ENCODE assay signal across 22 cellular contexts in genomic region chr16:30484887-30485286, GRCh38. TPM values are rescaled to one million over a fixed set of nuclear protein-coding genes. Genes with fewer than 3 reads are reported as not detected.
A peak's percentile ranks its signal among the peaks of the same experiment; 100 is the strongest.
DNase-seq lines count a peak whose midpoint lies in the region; ATAC-seq, FAIRE-seq and TF ChIP-seq lines count a peak whose summit lies in the region.
"Had no signal": no experiment of that assay in that cellular context is flagged by ENCODE, and none has a peak within 500 bp of the region (broad histone marks: within the 10 kb centered on the region; RNA-seq: fewer than 3 reads in every experiment).

No MANE protein-coding gene starts in this region.

- TF ChIP-seq EP300 in HepG2 (IDR thresholded peaks at IDR 0.05; ENCODE audit: low read depth in 2 of 2, low read length in 2 of 2) (no peak), HepG2 (CRISPR knock-in tag; IDR thresholded peaks at IDR 0.05; ENCODE audit: borderline replicate concordance) (no peak), transverse colon (IDR thresholded peaks at IDR 0.05; ENCODE audit: low read depth) (no peak)

- FAIRE-seq in HepG2 (lab: Jason Lieb, UNC): no peak
- FAIRE-seq: GM18507 had no signal

- POLR2A ChIA-PET in HepG2 (lab: Yijun Ruan, JAX): no interaction called here

- CTCF ChIA-PET in HepG2 (lab: Yijun Ruan, JAX; ENCODE audit: low intra/inter-chr PET ratio, low total read pairs): no interaction called here

- H3K4me1 ChIP-seq in HepG2 (ENCODE audit: insufficient read depth, low read length) (peaks cover 42% of the 10 kb centered on the region), right lobe of liver (peaks cover 0 to 10% (median 5%) of the 10 kb centered on the region in 4 donors), transverse colon (no peaks in the 10 kb centered on the region)

- TF ChIP-seq CTCF in HepG2 (CRISPR knock-in tag; IDR thresholded peaks at IDR 0.05) (no peak), right lobe of liver (IDR thresholded peaks at IDR 0.05) (no peak), transverse colon (IDR thresholded peaks at IDR 0.05) (no peak)

- no peaks in the 10 kb centered on the region for H3K27me3 Mint-ChIP-seq in T-helper 1 cell treated with Interleukin-12 subunit alpha and Interleukin-12 subunit beta and Interleukin-4 antibody, amounts not matched to agents 30 μg/mL and 1 μg/mL, for 36 hours (ENCODE audit: low read depth)

- peak overlapping the region; percentile 49 for H3K27ac Mint-ChIP-seq in T-helper 1 cell treated with Interleukin-12 subunit alpha and Interleukin-12 subunit beta and Interleukin-4 antibody, amounts not matched to agents 30 μg/mL and 1 μg/mL, for 36 hours

- no TSS peak for BruUV-seq in HepG2 (replicated peaks; lab: Mats Ljungman, UMichigan)

- no peak overlapping the region for H3K4me2 ChIP-seq in HepG2 (ENCODE audit: low read depth, low read length)

- H3K27ac ChIP-seq in HepG2 (ENCODE audit: extremely low read length, insufficient read depth, low read length): no peak overlapping the region
- no peak overlapping the region for H3K27ac ChIP-seq in right lobe of liver
- no peak overlapping the region for H3K27ac ChIP-seq in transverse colon

- H3K27me3 ChIP-seq in HepG2 (ENCODE audit: control insufficient read depth in 1 of 2, insufficient read depth in 2 of 2, low read length in 2 of 2) (0 out of 5 replicates have a peak, but pooled peaks cover 0 to 4% of the 10 kb centered on the region in 2 experiments), right lobe of liver (no peaks in the 10 kb centered on the region), transverse colon (no peaks in the 10 kb centered on the region)

- no peak for TF ChIP-seq POLR2A in HepG2 (IDR thresholded peaks at IDR 0.05; ENCODE audit: insufficient read depth in 1 of 2, low read depth in 2 of 2, low read length in 2 of 2)
- no peak for TF ChIP-seq POLR2A in right lobe of liver (IDR thresholded peaks at IDR 0.05)
- TF ChIP-seq POLR2A in transverse colon (IDR thresholded peaks at IDR 0.05): no peak

- H3K9me3 ChIP-seq in HepG2 (ENCODE audit: low read length): no peaks in the 10 kb centered on the region
- no peaks in the 10 kb centered on the region for H3K9me3 ChIP-seq in right lobe of liver
- H3K9me3 ChIP-seq in transverse colon: no peaks in the 10 kb centered on the region
- H3K9me3 ChIP-seq: HAP-1 had no signal

- no peak overlapping the region for H3K9ac ChIP-seq in HepG2 (ENCODE audit: insufficient read depth, low read depth, low read length)

- in situ Hi-C loops in HepG2 (cut with HindIII; ENCODE audit: extremely low pct_ligation_motif_present, low pct_unique_long_range_greater_than_20kb): no loop called here
- in situ Hi-C loops in transverse colon (cut with MboI; ENCODE audit: low pct_ligation_motif_present in 1 of 4, low pct_unique_long_range_greater_than_20kb in 1 of 4, low sequenced_read_pairs in 3 of 4): no loop called here

- H3K79me2 ChIP-seq in HepG2 (ENCODE audit: insufficient read depth, low read length): no peaks in the 10 kb centered on the region

- no peaks in the 10 kb centered on the region for H4K20me1 ChIP-seq in HepG2 (ENCODE audit: insufficient read depth, low read length)

- H3K4me3 Mint-ChIP-seq in T-helper 1 cell treated with Interleukin-12 subunit alpha and Interleukin-12 subunit beta and Interleukin-4 antibody, amounts not matched to agents 30 μg/mL and 1 μg/mL, for 36 hours: no peak overlapping the region

- no peak for TF ChIP-seq RAD21 in HepG2 (CRISPR knock-in tag; IDR thresholded peaks at IDR 0.05)

- peaks cover 39% of the 10 kb centered on the region for H3K4me1 Mint-ChIP-seq in T-helper 1 cell treated with Interleukin-12 subunit alpha and Interleukin-12 subunit beta and Interleukin-4 antibody, amounts not matched to agents 30 μg/mL and 1 μg/mL, for 36 hours (ENCODE audit: low read depth)

- H3K36me3 Mint-ChIP-seq in T-helper 1 cell treated with Interleukin-12 subunit alpha and Interleukin-12 subunit beta and Interleukin-4 antibody, amounts not matched to agents 30 μg/mL and 1 μg/mL, for 36 hours (ENCODE audit: low read depth): peaks cover 66% of the 10 kb centered on the region

- no peaks in the 10 kb centered on the region for H3K9me3 Mint-ChIP-seq in T-helper 1 cell treated with Interleukin-12 subunit alpha and Interleukin-12 subunit beta and Interleukin-4 antibody, amounts not matched to agents 30 μg/mL and 1 μg/mL, for 36 hours

- intact Hi-C loops in HepG2 (cut with micrococcal nuclease; ENCODE audit: unreplicated experiment) (no loop called here), right lobe of liver (cut with DNase I) (no loop called here), transverse colon (cut with DNase I; ENCODE audit: low total_unique reads) (no loop called here)

- ATAC-seq in HepG2: no peak
- ATAC-seq in right lobe of liver: no peak
- ATAC-seq in GM18519 (IDR thresholded peaks at IDR 0.05; ENCODE audit: low FRiP score, unreplicated experiment): no peak
- no peak for ATAC-seq in HG03025 (IDR thresholded peaks at IDR 0.05; ENCODE audit: low FRiP score, unreplicated experiment)
- ATAC-seq: Panc1 had no signal

- no peaks in the 10 kb centered on the region for H3K36me3 ChIP-seq in HepG2 (replicated peaks in 1 of 2; ENCODE audit: control insufficient read depth in 1 of 2, insufficient read depth in 2 of 2, low read length in 2 of 2)
- no peaks in the 10 kb centered on the region for H3K36me3 ChIP-seq in right lobe of liver
- no peaks in the 10 kb centered on the region for H3K36me3 ChIP-seq in transverse colon
- H3K36me3 ChIP-seq: HAP-1 had no signal

- H2AFZ ChIP-seq in HepG2 (ENCODE audit: low read length): no peak overlapping the region

- H3K4me3 ChIP-seq in HepG2 (replicated peaks in 1 of 3; ENCODE audit: insufficient read depth in 1 of 3, low read depth in 2 of 3, low read length in 3 of 3): no peak overlapping the region
- H3K4me3 ChIP-seq in right lobe of liver: no peak overlapping the region
- no peak overlapping the region for H3K4me3 ChIP-seq in transverse colon
- H3K4me3 ChIP-seq: HAP-1 had no signal

- DNase-seq in T-helper 1 cell (no peak), HepG2 (ENCODE audit: low spot score) (no peak), right lobe of liver (no peak), fibroblast of gingiva (ENCODE audit: low read depth) (peak; percentile 25), transverse colon (no peak)
- DNase-seq: 8988T, C1 segment of cervical spinal cord, Calu3, Karpas-422, MM.1S, NCI-H1105 treated with DMSO at 0.1 percent for 48 hours, NCI-H187 treated with DMSO at 0.1 percent for 48 hours, NCI-H2171 treated with DMSO at 0.1 percent for 48 hours, NCI-H82, SHP77 had no signal

RNA-seq across cellular contexts. Expression of gene ITGAL, which starts 12.3 kb away (rescaled TPM):
- total RNA-seq in HepG2 (2016; rRNA removed; fragmentation: Illumina TruSeq; extraction: Trizol) (0.51 and 0.86 TPM in 2 replicates), right lobe of liver (10 to 100 TPM in 4 of 6 experiments, 1 to 10 TPM in 2; 7.3 to 12.4 (median 10.2) TPM), transverse colon (10 to 100 TPM in 2 of 4 donors, 1 to 10 TPM in 2; 1.8 to 33.7 (median 6.7) TPM)
- not detected in 2 replicates for total RNA-seq in HepG2 (2016; cell fraction: cytosol; rRNA removed; fragmentation: Illumina TruSeq; extraction: Trizol; ENCODE audit: low read depth)
- 0.64 and 0.87 TPM in 2 replicates for total RNA-seq in HepG2 (2016; cell fraction: insoluble cytoplasmic fraction; rRNA removed; fragmentation: Illumina TruSeq; extraction: Trizol)
- total RNA-seq in HepG2 (2016; cell fraction: membrane; rRNA removed; fragmentation: Illumina TruSeq; extraction: Trizol): 0.07 and 0.37 TPM in 2 replicates
- 0.25 and 0.41 TPM in 2 replicates for total RNA-seq in HepG2 (2016; cell fraction: nucleus; rRNA removed; fragmentation: Illumina TruSeq; extraction: Trizol)
- polyA plus RNA-seq in HepG2 (2011; rRNA removed): 1.2 TPM in 2 replicates
- polyA plus RNA-seq in HepG2 (2011; cell fraction: cytosol; rRNA removed): 0.68 and 0.87 TPM in 2 replicates
- 2.5 and 3.3 TPM in 2 replicates for polyA plus RNA-seq in HepG2 (2011; cell fraction: nucleus; rRNA removed)
- polyA plus RNA-seq in HepG2 (2012): 1.2 and 4.8 TPM in 2 replicates
- not detected in 2 replicates for polyA plus RNA-seq in HepG2 (2016; cell fraction: cytosol; fragmentation: Illumina TruSeq; extraction: Trizol; ENCODE audit: low read depth)
- 0.24 and 0.47 TPM in 2 replicates for polyA plus RNA-seq in HepG2 (2016; cell fraction: insoluble cytoplasmic fraction; fragmentation: Illumina TruSeq; extraction: Trizol; ENCODE audit: low read depth)
- 0.11 and 0.35 TPM in 2 replicates for polyA plus RNA-seq in HepG2 (2016; cell fraction: membrane; fragmentation: Illumina TruSeq; extraction: Trizol; ENCODE audit: low read depth)
- 0.37 and 0.96 TPM in 2 replicates for polyA plus RNA-seq in HepG2 (2016; cell fraction: nucleus; fragmentation: Illumina TruSeq; extraction: Trizol; ENCODE audit: insufficient read depth, low read depth)
- 0.16 and 1.6 TPM in 2 replicates for polyA minus RNA-seq in HepG2 (2011; rRNA and poly(A)+ RNA removed; ENCODE audit: low replicate concordance)
- 0.40 and 1.1 TPM in 2 replicates for polyA minus RNA-seq in HepG2 (2011; cell fraction: cytosol; rRNA and poly(A)+ RNA removed)
- 1.4 and 3.9 TPM in 2 replicates for polyA minus RNA-seq in HepG2 (2011; cell fraction: nucleus; rRNA and poly(A)+ RNA removed)
- total RNA-seq: Calu3, NCI-H460 had no signal

RNA-seq across cellular contexts. Expression of gene SEPHS2, which starts 39.2 kb away (rescaled TPM):
- total RNA-seq in HepG2 (2016; rRNA removed; fragmentation: Illumina TruSeq; extraction: Trizol) (20.7 and 56.3 TPM in 2 replicates), right lobe of liver (100 to 1,000 TPM; 157 to 228 (median 205) TPM), transverse colon (100 to 1,000 TPM in 3 of 4 donors, 10 to 100 TPM in 1; 86.7 to 218 (median 151) TPM)
- 5.7 and 7.2 TPM in 2 replicates for total RNA-seq in HepG2 (2016; cell fraction: cytosol; rRNA removed; fragmentation: Illumina TruSeq; extraction: Trizol; ENCODE audit: low read depth)
- total RNA-seq in HepG2 (2016; cell fraction: insoluble cytoplasmic fraction; rRNA removed; fragmentation: Illumina TruSeq; extraction: Trizol): 20.6 and 53.3 TPM in 2 replicates
- 32.0 TPM in 2 replicates for total RNA-seq in HepG2 (2016; cell fraction: membrane; rRNA removed; fragmentation: Illumina TruSeq; extraction: Trizol)
- 20.1 and 22.8 TPM in 2 replicates for total RNA-seq in HepG2 (2016; cell fraction: nucleus; rRNA removed; fragmentation: Illumina TruSeq; extraction: Trizol)
- 127 and 128 TPM in 2 replicates for polyA plus RNA-seq in HepG2 (2011; rRNA removed)
- polyA plus RNA-seq in HepG2 (2011; cell fraction: cytosol; rRNA removed): 115 and 145 TPM in 2 replicates
- 36.6 and 44.5 TPM in 2 replicates for polyA plus RNA-seq in HepG2 (2011; cell fraction: nucleus; rRNA removed)
- polyA plus RNA-seq in HepG2 (2012): 130 and 170 TPM in 2 replicates
- polyA plus RNA-seq in HepG2 (2016; cell fraction: cytosol; fragmentation: Illumina TruSeq; extraction: Trizol; ENCODE audit: low read depth): 14.0 and 14.5 TPM in 2 replicates
- 225 and 237 TPM in 2 replicates for polyA plus RNA-seq in HepG2 (2016; cell fraction: insoluble cytoplasmic fraction; fragmentation: Illumina TruSeq; extraction: Trizol; ENCODE audit: low read depth)
- polyA plus RNA-seq in HepG2 (2016; cell fraction: membrane; fragmentation: Illumina TruSeq; extraction: Trizol; ENCODE audit: low read depth): 54.8 and 58.5 TPM in 2 replicates
- 101 TPM in 2 replicates for polyA plus RNA-seq in HepG2 (2016; cell fraction: nucleus; fragmentation: Illumina TruSeq; extraction: Trizol; ENCODE audit: insufficient read depth, low read depth)
- polyA minus RNA-seq in HepG2 (2011; rRNA and poly(A)+ RNA removed; ENCODE audit: low replicate concordance): 28.5 and 84.7 TPM in 2 replicates
- 65.0 and 74.5 TPM in 2 replicates for polyA minus RNA-seq in HepG2 (2011; cell fraction: cytosol; rRNA and poly(A)+ RNA removed)
- polyA minus RNA-seq in HepG2 (2011; cell fraction: nucleus; rRNA and poly(A)+ RNA removed): 38.4 and 44.4 TPM in 2 replicates

RNA-seq across cellular contexts. Expression of gene ZNF768, which starts 41.5 kb away (rescaled TPM):
- total RNA-seq in HepG2 (2016; rRNA removed; fragmentation: Illumina TruSeq; extraction: Trizol) (26.6 and 34.4 TPM in 2 replicates), right lobe of liver (10 to 100 TPM; 14.7 to 21.2 (median 18.8) TPM), transverse colon (100 to 1,000 TPM in 1 of 4 donors, 10 to 100 TPM in 3; 54.7 to 116 (median 74.9) TPM)
- 6.1 and 6.9 TPM in 2 replicates for total RNA-seq in HepG2 (2016; cell fraction: cytosol; rRNA removed; fragmentation: Illumina TruSeq; extraction: Trizol; ENCODE audit: low read depth)
- total RNA-seq in HepG2 (2016; cell fraction: insoluble cytoplasmic fraction; rRNA removed; fragmentation: Illumina TruSeq; extraction: Trizol): 23.0 and 34.5 TPM in 2 replicates
- total RNA-seq in HepG2 (2016; cell fraction: membrane; rRNA removed; fragmentation: Illumina TruSeq; extraction: Trizol): 19.9 and 22.9 TPM in 2 replicates
- 17.6 and 18.7 TPM in 2 replicates for total RNA-seq in HepG2 (2016; cell fraction: nucleus; rRNA removed; fragmentation: Illumina TruSeq; extraction: Trizol)
- polyA plus RNA-seq in HepG2 (2011; rRNA removed): 26.7 and 40.0 TPM in 2 replicates
- 22.2 and 36.8 TPM in 2 replicates for polyA plus RNA-seq in HepG2 (2011; cell fraction: cytosol; rRNA removed)
- polyA plus RNA-seq in HepG2 (2011; cell fraction: nucleus; rRNA removed): 67.1 and 79.3 TPM in 2 replicates
- polyA plus RNA-seq in HepG2 (2012): 22.9 and 30.0 TPM in 2 replicates
- 6.4 and 7.1 TPM in 2 replicates for polyA plus RNA-seq in HepG2 (2016; cell fraction: cytosol; fragmentation: Illumina TruSeq; extraction: Trizol; ENCODE audit: low read depth)
- 32.0 and 39.1 TPM in 2 replicates for polyA plus RNA-seq in HepG2 (2016; cell fraction: insoluble cytoplasmic fraction; fragmentation: Illumina TruSeq; extraction: Trizol; ENCODE audit: low read depth)
- 19.7 and 20.2 TPM in 2 replicates for polyA plus RNA-seq in HepG2 (2016; cell fraction: membrane; fragmentation: Illumina TruSeq; extraction: Trizol; ENCODE audit: low read depth)
- 50.4 and 51.1 TPM in 2 replicates for polyA plus RNA-seq in HepG2 (2016; cell fraction: nucleus; fragmentation: Illumina TruSeq; extraction: Trizol; ENCODE audit: insufficient read depth, low read depth)
- polyA minus RNA-seq in HepG2 (2011; rRNA and poly(A)+ RNA removed; ENCODE audit: low replicate concordance): 11.8 and 40.3 TPM in 2 replicates
- 18.5 and 21.5 TPM in 2 replicates for polyA minus RNA-seq in HepG2 (2011; cell fraction: cytosol; rRNA and poly(A)+ RNA removed)
- polyA minus RNA-seq in HepG2 (2011; cell fraction: nucleus; rRNA and poly(A)+ RNA removed): 7.8 and 8.2 TPM in 2 replicates

RNA-seq across cellular contexts. Expression of gene ZNF747, which starts 49.8 kb away (rescaled TPM):
- total RNA-seq in HepG2 (2016; rRNA removed; fragmentation: Illumina TruSeq; extraction: Trizol) (8.8 and 10.2 TPM in 2 replicates), right lobe of liver (1 to 10 TPM; 5.3 to 9.7 (median 6.4) TPM), transverse colon (10 to 100 TPM; 16.0 to 25.7 (median 16.8) TPM)
- 2.7 and 2.8 TPM in 2 replicates for total RNA-seq in HepG2 (2016; cell fraction: cytosol; rRNA removed; fragmentation: Illumina TruSeq; extraction: Trizol; ENCODE audit: low read depth)
- total RNA-seq in HepG2 (2016; cell fraction: insoluble cytoplasmic fraction; rRNA removed; fragmentation: Illumina TruSeq; extraction: Trizol): 10.3 and 10.8 TPM in 2 replicates
- 8.9 and 9.2 TPM in 2 replicates for total RNA-seq in HepG2 (2016; cell fraction: membrane; rRNA removed; fragmentation: Illumina TruSeq; extraction: Trizol)
- total RNA-seq in HepG2 (2016; cell fraction: nucleus; rRNA removed; fragmentation: Illumina TruSeq; extraction: Trizol): 7.3 and 9.1 TPM in 2 replicates
- 7.0 and 7.2 TPM in 2 replicates for polyA plus RNA-seq in HepG2 (2011; rRNA removed)
- 5.7 and 6.4 TPM in 2 replicates for polyA plus RNA-seq in HepG2 (2011; cell fraction: cytosol; rRNA removed)
- 9.4 and 11.1 TPM in 2 replicates for polyA plus RNA-seq in HepG2 (2011; cell fraction: nucleus; rRNA removed)
- 2.3 and 3.6 TPM in 2 replicates for polyA plus RNA-seq in HepG2 (2012)
- 1.7 and 1.9 TPM in 2 replicates for polyA plus RNA-seq in HepG2 (2016; cell fraction: cytosol; fragmentation: Illumina TruSeq; extraction: Trizol; ENCODE audit: low read depth)
- polyA plus RNA-seq in HepG2 (2016; cell fraction: insoluble cytoplasmic fraction; fragmentation: Illumina TruSeq; extraction: Trizol; ENCODE audit: low read depth): 9.4 and 9.8 TPM in 2 replicates
- polyA plus RNA-seq in HepG2 (2016; cell fraction: membrane; fragmentation: Illumina TruSeq; extraction: Trizol; ENCODE audit: low read depth): 5.7 and 5.8 TPM in 2 replicates
- 12.4 and 13.5 TPM in 2 replicates for polyA plus RNA-seq in HepG2 (2016; cell fraction: nucleus; fragmentation: Illumina TruSeq; extraction: Trizol; ENCODE audit: insufficient read depth, low read depth)
- polyA minus RNA-seq in HepG2 (2011; rRNA and poly(A)+ RNA removed; ENCODE audit: low replicate concordance): 12.9 and 13.6 TPM in 2 replicates
- polyA minus RNA-seq in HepG2 (2011; cell fraction: cytosol; rRNA and poly(A)+ RNA removed): 5.2 and 6.2 TPM in 2 replicates
- 12.5 and 16.8 TPM in 2 replicates for polyA minus RNA-seq in HepG2 (2011; cell fraction: nucleus; rRNA and poly(A)+ RNA removed)

RNA-seq across cellular contexts. Expression of gene DCTPP1, which starts 55.1 kb away (rescaled TPM):
- total RNA-seq in HepG2 (2016; rRNA removed; fragmentation: Illumina TruSeq; extraction: Trizol) (74.4 and 105 TPM in 2 replicates), right lobe of liver (10 to 100 TPM; 10.0 to 17.9 (median 13.9) TPM), transverse colon (10 to 100 TPM; 35.2 to 74.1 (median 50.0) TPM)
- 44.2 and 47.1 TPM in 2 replicates for total RNA-seq in HepG2 (2016; cell fraction: cytosol; rRNA removed; fragmentation: Illumina TruSeq; extraction: Trizol; ENCODE audit: low read depth)
- total RNA-seq in HepG2 (2016; cell fraction: insoluble cytoplasmic fraction; rRNA removed; fragmentation: Illumina TruSeq; extraction: Trizol): 74.5 and 96.6 TPM in 2 replicates
- total RNA-seq in HepG2 (2016; cell fraction: membrane; rRNA removed; fragmentation: Illumina TruSeq; extraction: Trizol): 77.2 and 80.8 TPM in 2 replicates
- 30.8 and 32.7 TPM in 2 replicates for total RNA-seq in HepG2 (2016; cell fraction: nucleus; rRNA removed; fragmentation: Illumina TruSeq; extraction: Trizol)
- 52.9 and 54.8 TPM in 2 replicates for polyA plus RNA-seq in HepG2 (2011; rRNA removed)
- polyA plus RNA-seq in HepG2 (2011; cell fraction: cytosol; rRNA removed): 58.6 and 70.5 TPM in 2 replicates
- polyA plus RNA-seq in HepG2 (2011; cell fraction: nucleus; rRNA removed): 16.9 and 17.1 TPM in 2 replicates
- 49.0 and 54.0 TPM in 2 replicates for polyA plus RNA-seq in HepG2 (2012)
- 63.8 and 69.5 TPM in 2 replicates for polyA plus RNA-seq in HepG2 (2016; cell fraction: cytosol; fragmentation: Illumina TruSeq; extraction: Trizol; ENCODE audit: low read depth)
- 138 and 146 TPM in 2 replicates for polyA plus RNA-seq in HepG2 (2016; cell fraction: insoluble cytoplasmic fraction; fragmentation: Illumina TruSeq; extraction: Trizol; ENCODE audit: low read depth)
- polyA plus RNA-seq in HepG2 (2016; cell fraction: membrane; fragmentation: Illumina TruSeq; extraction: Trizol; ENCODE audit: low read depth): 69.5 and 71.6 TPM in 2 replicates
- 49.9 and 56.9 TPM in 2 replicates for polyA plus RNA-seq in HepG2 (2016; cell fraction: nucleus; fragmentation: Illumina TruSeq; extraction: Trizol; ENCODE audit: insufficient read depth, low read depth)
- 36.0 and 50.1 TPM in 2 replicates for polyA minus RNA-seq in HepG2 (2011; rRNA and poly(A)+ RNA removed; ENCODE audit: low replicate concordance)
- polyA minus RNA-seq in HepG2 (2011; cell fraction: cytosol; rRNA and poly(A)+ RNA removed): 16.2 and 24.3 TPM in 2 replicates
- polyA minus RNA-seq in HepG2 (2011; cell fraction: nucleus; rRNA and poly(A)+ RNA removed): 5.3 and 7.0 TPM in 2 replicates
